Comparison of ENCODE assay signal across 1 cellular context in the genomic region with DNA sequence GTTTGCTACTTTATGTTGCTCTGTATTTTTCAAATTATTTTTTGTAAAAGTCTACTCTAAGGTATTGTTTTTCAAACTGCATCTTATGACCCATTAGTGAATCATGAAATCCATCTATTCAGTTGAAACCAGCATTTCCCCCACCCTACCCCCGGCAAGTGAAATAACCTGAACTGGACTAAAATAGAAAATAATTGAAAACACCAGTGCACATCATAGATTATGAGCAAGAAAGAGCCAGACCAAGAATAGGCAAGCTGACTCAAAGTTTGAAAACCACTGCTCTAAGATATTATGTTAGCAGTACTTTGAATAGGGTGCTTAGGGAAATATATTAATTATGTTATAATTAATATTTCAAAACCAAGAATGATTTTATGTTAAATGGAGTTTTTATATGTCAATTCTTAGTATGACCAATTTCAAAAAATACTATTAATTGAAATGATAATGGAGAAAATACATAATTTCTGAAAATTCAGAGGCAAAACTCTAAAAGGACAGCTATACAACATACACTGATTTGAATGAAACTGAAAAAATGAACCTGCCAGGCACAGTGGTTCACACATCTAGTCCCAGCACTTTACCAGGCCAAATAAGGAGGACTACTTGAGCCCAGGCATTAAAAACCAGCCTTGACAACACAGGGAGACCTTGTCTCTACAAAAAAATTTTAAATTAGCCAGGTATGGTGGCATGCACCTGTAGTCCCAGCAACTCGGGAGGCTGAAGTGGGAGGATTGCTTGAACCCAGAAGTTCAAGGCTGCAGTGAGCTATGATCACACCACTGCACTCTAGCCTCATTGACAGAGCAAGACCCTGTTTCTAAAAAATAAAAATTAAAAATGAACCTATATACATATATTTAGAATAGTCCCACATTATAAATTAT.
A peak's percentile ranks its signal among the peaks of the same experiment; 100 is the strongest.
TF ChIP-seq lines count a peak whose summit lies in the region.

No MANE protein-coding gene starts in this region.

TF ChIP-seq in SK-N-SH, 30 proteins besides CTCF, POLR2A, EP300 and RAD21 (continued from another document):
- TF ChIP-seq, protein P1, sequence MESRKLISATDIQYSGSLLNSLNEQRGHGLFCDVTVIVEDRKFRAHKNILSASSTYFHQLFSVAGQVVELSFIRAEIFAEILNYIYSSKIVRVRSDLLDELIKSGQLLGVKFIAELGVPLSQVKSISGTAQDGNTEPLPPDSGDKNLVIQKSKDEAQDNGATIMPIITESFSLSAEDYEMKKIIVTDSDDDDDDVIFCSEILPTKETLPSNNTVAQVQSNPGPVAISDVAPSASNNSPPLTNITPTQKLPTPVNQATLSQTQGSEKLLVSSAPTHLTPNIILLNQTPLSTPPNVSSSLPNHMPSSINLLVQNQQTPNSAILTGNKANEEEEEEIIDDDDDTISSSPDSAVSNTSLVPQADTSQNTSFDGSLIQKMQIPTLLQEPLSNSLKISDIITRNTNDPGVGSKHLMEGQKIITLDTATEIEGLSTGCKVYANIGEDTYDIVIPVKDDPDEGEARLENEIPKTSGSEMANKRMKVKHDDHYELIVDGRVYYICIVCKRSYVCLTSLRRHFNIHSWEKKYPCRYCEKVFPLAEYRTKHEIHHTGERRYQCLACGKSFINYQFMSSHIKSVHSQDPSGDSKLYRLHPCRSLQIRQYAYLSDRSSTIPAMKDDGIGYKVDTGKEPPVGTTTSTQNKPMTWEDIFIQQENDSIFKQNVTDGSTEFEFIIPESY (IDR thresholded peaks at IDR 0.05; ENCODE audit: borderline replicate concordance, low read depth) = no peak
- TF ChIP-seq, protein P2, sequence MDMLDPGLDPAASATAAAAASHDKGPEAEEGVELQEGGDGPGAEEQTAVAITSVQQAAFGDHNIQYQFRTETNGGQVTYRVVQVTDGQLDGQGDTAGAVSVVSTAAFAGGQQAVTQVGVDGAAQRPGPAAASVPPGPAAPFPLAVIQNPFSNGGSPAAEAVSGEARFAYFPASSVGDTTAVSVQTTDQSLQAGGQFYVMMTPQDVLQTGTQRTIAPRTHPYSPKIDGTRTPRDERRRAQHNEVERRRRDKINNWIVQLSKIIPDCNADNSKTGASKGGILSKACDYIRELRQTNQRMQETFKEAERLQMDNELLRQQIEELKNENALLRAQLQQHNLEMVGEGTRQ (IDR thresholded peaks at IDR 0.05; ENCODE audit: borderline replicate concordance, low read depth, low read length) = no peak
- TF ChIP-seq, protein P3, sequence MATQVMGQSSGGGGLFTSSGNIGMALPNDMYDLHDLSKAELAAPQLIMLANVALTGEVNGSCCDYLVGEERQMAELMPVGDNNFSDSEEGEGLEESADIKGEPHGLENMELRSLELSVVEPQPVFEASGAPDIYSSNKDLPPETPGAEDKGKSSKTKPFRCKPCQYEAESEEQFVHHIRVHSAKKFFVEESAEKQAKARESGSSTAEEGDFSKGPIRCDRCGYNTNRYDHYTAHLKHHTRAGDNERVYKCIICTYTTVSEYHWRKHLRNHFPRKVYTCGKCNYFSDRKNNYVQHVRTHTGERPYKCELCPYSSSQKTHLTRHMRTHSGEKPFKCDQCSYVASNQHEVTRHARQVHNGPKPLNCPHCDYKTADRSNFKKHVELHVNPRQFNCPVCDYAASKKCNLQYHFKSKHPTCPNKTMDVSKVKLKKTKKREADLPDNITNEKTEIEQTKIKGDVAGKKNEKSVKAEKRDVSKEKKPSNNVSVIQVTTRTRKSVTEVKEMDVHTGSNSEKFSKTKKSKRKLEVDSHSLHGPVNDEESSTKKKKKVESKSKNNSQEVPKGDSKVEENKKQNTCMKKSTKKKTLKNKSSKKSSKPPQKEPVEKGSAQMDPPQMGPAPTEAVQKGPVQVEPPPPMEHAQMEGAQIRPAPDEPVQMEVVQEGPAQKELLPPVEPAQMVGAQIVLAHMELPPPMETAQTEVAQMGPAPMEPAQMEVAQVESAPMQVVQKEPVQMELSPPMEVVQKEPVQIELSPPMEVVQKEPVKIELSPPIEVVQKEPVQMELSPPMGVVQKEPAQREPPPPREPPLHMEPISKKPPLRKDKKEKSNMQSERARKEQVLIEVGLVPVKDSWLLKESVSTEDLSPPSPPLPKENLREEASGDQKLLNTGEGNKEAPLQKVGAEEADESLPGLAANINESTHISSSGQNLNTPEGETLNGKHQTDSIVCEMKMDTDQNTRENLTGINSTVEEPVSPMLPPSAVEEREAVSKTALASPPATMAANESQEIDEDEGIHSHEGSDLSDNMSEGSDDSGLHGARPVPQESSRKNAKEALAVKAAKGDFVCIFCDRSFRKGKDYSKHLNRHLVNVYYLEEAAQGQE (IDR thresholded peaks at IDR 0.05; ENCODE audit: low read depth, low read length) = no peak
- no peak for TF ChIP-seq USF1 (IDR thresholded peaks at IDR 0.05; ENCODE audit: borderline replicate concordance, low read depth)
- TF ChIP-seq EZH2phosphoT487 (IDR thresholded peaks at IDR 0.05; ENCODE audit: borderline replicate concordance, low read depth) = no peak
- TF ChIP-seq TCF12 (IDR thresholded peaks at IDR 0.05) = peak; percentile 88
- no peak for TF ChIP-seq IRF3 (IDR thresholded peaks at IDR 0.05; ENCODE audit: low read depth, low read length)
- no peak for TF ChIP-seq TEAD4 (IDR thresholded peaks at IDR 0.05; ENCODE audit: borderline replicate concordance, insufficient read depth)
- no peak for TF ChIP-seq NRF1 (IDR thresholded peaks at IDR 0.05; ENCODE audit: low read depth, low read length)
- TF ChIP-seq RXRA (IDR thresholded peaks at IDR 0.05; ENCODE audit: borderline replicate concordance, low read depth) = 0 out of 2 replicates have a peak, but pooled peaks have one; percentile 16
- peak; percentile 44; the same call in 1 of the 2 replicates for TF ChIP-seq FOSL2 (IDR thresholded peaks at IDR 0.05; ENCODE audit: borderline replicate concordance, low read depth)
- TF ChIP-seq YY1 (IDR thresholded peaks at IDR 0.05; ENCODE audit: low read depth) = no peak
- TF ChIP-seq RFX5 (IDR thresholded peaks at IDR 0.05; ENCODE audit: low read length) = no peak
- peak; percentile 38; the same call in 1 of the 2 replicates for TF ChIP-seq POLR2AphosphoS5 (IDR thresholded peaks at IDR 0.05; ENCODE audit: low read depth, low read length)
- TF ChIP-seq, protein P4, sequence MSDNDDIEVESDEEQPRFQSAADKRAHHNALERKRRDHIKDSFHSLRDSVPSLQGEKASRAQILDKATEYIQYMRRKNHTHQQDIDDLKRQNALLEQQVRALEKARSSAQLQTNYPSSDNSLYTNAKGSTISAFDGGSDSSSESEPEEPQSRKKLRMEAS (IDR thresholded peaks at IDR 0.05; ENCODE audit: low read depth) = no peak
- no peak for TF ChIP-seq RCOR1 (IDR thresholded peaks at IDR 0.05; ENCODE audit: low read length)
- TF ChIP-seq MXI1 (IDR thresholded peaks at IDR 0.05; ENCODE audit: low read depth, low read length) = no peak
- peak; percentile 24; the same call in 1 of the 2 replicates for TF ChIP-seq NFIC (IDR thresholded peaks at IDR 0.05; ENCODE audit: borderline replicate concordance)
- TF ChIP-seq CHD2 (IDR thresholded peaks at IDR 0.05; ENCODE audit: low read length, partially characterized antibody) = no peak
- TF ChIP-seq ELF1 (IDR thresholded peaks at IDR 0.05) = no peak
- no peak for TF ChIP-seq FOXJ3 (CRISPR knock-in tag; IDR thresholded peaks at IDR 0.05)
- no peak for TF ChIP-seq SIN3A (IDR thresholded peaks at IDR 0.05; ENCODE audit: borderline replicate concordance, low read depth, low read length)
- TF ChIP-seq FOXM1 (IDR thresholded peaks at IDR 0.05; ENCODE audit: low read depth) = 0 out of 2 replicates have a peak, but pooled peaks have one; percentile 67
- TF ChIP-seq PBX3 (IDR thresholded peaks at IDR 0.05) = no peak; the same call in 1 of the 2 replicates
- TF ChIP-seq GABPA (IDR thresholded peaks at IDR 0.05; ENCODE audit: low read depth) = no peak
- no peak for TF ChIP-seq SMC3 (IDR thresholded peaks at IDR 0.05; ENCODE audit: low read depth, low read length)
- TF ChIP-seq MEF2A (IDR thresholded peaks at IDR 0.05; ENCODE audit: borderline replicate concordance, low read depth) = peak; percentile 92
- TF ChIP-seq GATA2 (CRISPR knock-in tag; IDR thresholded peaks at IDR 0.05) = no peak
